18 cellular contexts compared by ENCODE assay signal in genomic region chr10:35059486-35059885, GRCh38. TPM values are rescaled to one million over a fixed set of nuclear protein-coding genes. Genes with fewer than 3 reads are reported as not detected.
A peak's percentile ranks its signal among the peaks of the same experiment; 100 is the strongest.
DNase-seq lines count a peak whose midpoint lies in the region; ATAC-seq, FAIRE-seq and TF ChIP-seq lines count a peak whose summit lies in the region.
"Had no signal": no experiment of that assay in that cellular context is flagged by ENCODE, and none has a peak within 500 bp of the region (broad histone marks: within the 10 kb centered on the region; RNA-seq: fewer than 3 reads in every experiment).

No MANE protein-coding gene starts in this region.

- peaks cover 24% of the 10 kb centered on the region for H3F3A ChIP-seq in smooth muscle cell (ENCODE audit: low read depth)

- no peak overlapping the region for H3K14ac ChIP-seq in IMR-90 (replicated peaks; ENCODE audit: low read depth, low read length)

- H4K91ac ChIP-seq in IMR-90 (ENCODE audit: insufficient read depth, low read depth, low read length) = no peak overlapping the region

- TF ChIP-seq RAD21 in IMR-90 (IDR thresholded peaks at IDR 0.05; ENCODE audit: low read length) = no peak

- no peak overlapping the region for H2AK5ac ChIP-seq in IMR-90 (ENCODE audit: low read depth, low read length)
- H2AK5ac ChIP-seq in mesendoderm (ENCODE audit: low read length) = no peak overlapping the region

- H2BK15ac ChIP-seq in IMR-90 (ENCODE audit: low read depth, low read length) (0 out of 3 replicates have a peak overlapping the region, but pooled peaks have one; percentile 13), mesendoderm (replicated peaks; ENCODE audit: low read depth) (no peak overlapping the region)

- FAIRE-seq in D721Med (lab: Jason Lieb, UNC) = peak; percentile 11
- peak; percentile 42 for FAIRE-seq in endothelial cell of umbilical vein (lab: Jason Lieb, UNC)
- FAIRE-seq: GM12878, H1 had no signal

- H3K9me3 ChIP-seq in IMR-90 (ENCODE audit: control insufficient read depth, insufficient read depth, low read length) (no peaks in the 10 kb centered on the region), endothelial cell of umbilical vein (replicated peaks; ENCODE audit: control insufficient read depth, insufficient read depth, low read length) (no peaks in the 10 kb centered on the region), smooth muscle cell (replicated peaks; ENCODE audit: low read depth) (no peaks in the 10 kb centered on the region)

- H3K23ac ChIP-seq in IMR-90 (ENCODE audit: low read depth, low read length) = no peak overlapping the region
- H3K23ac ChIP-seq in mesendoderm (ENCODE audit: low read length) = no peak overlapping the region

- H3K4me1 ChIP-seq in IMR-90 (ENCODE audit: control insufficient read depth, insufficient read depth, low read length) = peaks cover 13% of the 10 kb centered on the region
- peaks cover 43% of the 10 kb centered on the region for H3K4me1 ChIP-seq in endothelial cell of umbilical vein (ENCODE audit: control insufficient read depth, extremely low read depth, insufficient read depth, low read length)
- H3K4me1 ChIP-seq in smooth muscle cell (ENCODE audit: low read depth) = peaks cover 14% of the 10 kb centered on the region
- H3K4me1 ChIP-seq in mesendoderm (ENCODE audit: control insufficient read depth, low read depth, low read length) = no peaks in the 10 kb centered on the region

- CTCF ChIA-PET in IMR-90 (lab: Yijun Ruan, JAX) (interaction anchor here (0.6 kb wide), 1 partner anchor 18 kb away, joined by 3 read pairs; no protein-coding TSS in a partner anchor), endothelial cell of umbilical vein (lab: Charles Lee) (interaction anchor here (1.2 to 1.4 kb wide), 2 partner anchors 10 to 31 kb away, joined by 4 read pairs; partner anchors contain the start of gene CUL2)

- H3K18ac ChIP-seq in IMR-90 (ENCODE audit: low read depth, low read length) = no peak overlapping the region
- no peak overlapping the region for H3K18ac ChIP-seq in mesendoderm (ENCODE audit: low read length)

- H3K56ac ChIP-seq in IMR-90 (ENCODE audit: extremely low read depth, insufficient read depth, low read length) (no peak overlapping the region), mesendoderm (ENCODE audit: low read length) (no peak overlapping the region)

- POLR2A ChIA-PET in IMR-90 (lab: Charles Lee; ENCODE audit: unreplicated experiment) = no interaction called here
- POLR2A ChIA-PET in endothelial cell of umbilical vein (lab: Charles Lee) = no interaction called here

- no peak for TF ChIP-seq CTCF in D721Med (IDR thresholded peaks at IDR 0.05; ENCODE audit: insufficient read depth, missing control alignments)
- TF ChIP-seq CTCF in IMR-90 (conservative IDR thresholded peaks at IDR 0.05; ENCODE audit: low read depth, low read length) = no peak
- TF ChIP-seq CTCF in endothelial cell of umbilical vein (IDR thresholded peaks at IDR 0.05; ENCODE audit: extremely low read depth in 1 of 2, insufficient read depth in 1 of 2, low read depth in 1 of 2, low read length in 2 of 2) = no peak
- no peak for TF ChIP-seq CTCF in smooth muscle cell (IDR thresholded peaks at IDR 0.05; ENCODE audit: borderline replicate concordance, insufficient read depth, poor library complexity, severe bottlenecking)

- H3K4me2 ChIP-seq in IMR-90 (ENCODE audit: low read depth, low read length) = peak overlapping the region; percentile 19; the same call in 1 of the 2 replicates
- no peak overlapping the region for H3K4me2 ChIP-seq in endothelial cell of umbilical vein (ENCODE audit: insufficient read depth, low read length)
- H3K4me2 ChIP-seq in smooth muscle cell = peak overlapping the region; percentile 75
- no peak overlapping the region for H3K4me2 ChIP-seq in mesendoderm (ENCODE audit: low read length)

- H3K9ac ChIP-seq in IMR-90 (ENCODE audit: low read depth, low read length) = no peak overlapping the region
- H3K9ac ChIP-seq in endothelial cell of umbilical vein (replicated peaks; ENCODE audit: extremely low read depth, insufficient read depth, low read length) = no peak overlapping the region
- H3K9ac ChIP-seq in smooth muscle cell (ENCODE audit: low read depth) = no peak overlapping the region
- H3K9ac ChIP-seq in mesendoderm (ENCODE audit: low read length) = no peak overlapping the region

- BruUV-seq in IMR-90 (replicated peaks; lab: Mats Ljungman, UMichigan) = no TSS peak
- no TSS peak for BruUV-seq in endothelial cell of umbilical vein (replicated peaks; lab: Mats Ljungman, UMichigan)

- peaks cover 40 to 51% of the 10 kb centered on the region in 2 experiments for H3K79me1 ChIP-seq in IMR-90 (ENCODE audit: low read depth in 1 of 2, low read length in 2 of 2)
- no peaks in the 10 kb centered on the region for H3K79me1 ChIP-seq in mesendoderm (ENCODE audit: low read length)

- H4K5ac ChIP-seq in IMR-90 (ENCODE audit: low read depth, low read length) = no peak overlapping the region
- no peak overlapping the region for H4K5ac ChIP-seq in mesendoderm (ENCODE audit: low read length)

- no peak overlapping the region for H3K27ac ChIP-seq in IMR-90 (ENCODE audit: insufficient read depth, low read length)
- peak overlapping the region; percentile 97 for H3K27ac ChIP-seq in endothelial cell of umbilical vein (ENCODE audit: insufficient read depth, low read depth, low read length)
- peak overlapping the region; percentile 75 for H3K27ac ChIP-seq in smooth muscle cell (ENCODE audit: low read depth)
- no peak overlapping the region for H3K27ac ChIP-seq in mesendoderm (ENCODE audit: low read depth, low read length)

- no peak overlapping the region for H3K4me3 ChIP-seq in IMR-90 (ENCODE audit: insufficient read depth, low read depth, low read length)
- no peak overlapping the region for H3K4me3 ChIP-seq in endothelial cell of umbilical vein (replicated peaks in 1 of 3; ENCODE audit: insufficient read depth in 1 of 3, low read depth in 1 of 3, low read length in 3 of 3)
- H3K4me3 ChIP-seq in smooth muscle cell = no peak overlapping the region
- H3K4me3 ChIP-seq in mesendoderm (ENCODE audit: low read length) = no peak overlapping the region
- H3K4me3 ChIP-seq: GM12878 had no signal

- H4K20me1 ChIP-seq in IMR-90 (ENCODE audit: insufficient read depth, low read length) (peaks cover 2% of the 10 kb centered on the region; the same call in 1 of the 2 replicates), endothelial cell of umbilical vein (replicated peaks; ENCODE audit: control insufficient read depth, extremely low read depth, insufficient read depth, low read length) (no peaks in the 10 kb centered on the region), smooth muscle cell (ENCODE audit: low read depth) (no peaks in the 10 kb centered on the region)

- H3K27me3 ChIP-seq in IMR-90 (ENCODE audit: control insufficient read depth, insufficient read depth, low read length) = no peaks in the 10 kb centered on the region
- H3K27me3 ChIP-seq in endothelial cell of umbilical vein (ENCODE audit: control insufficient read depth in 2 of 2, insufficient read depth in 2 of 2, low read length in 2 of 2) = no peaks in the 10 kb centered on the region
- no peaks in the 10 kb centered on the region for H3K27me3 ChIP-seq in smooth muscle cell (ENCODE audit: low read depth)
- H3K27me3 ChIP-seq in mesendoderm (ENCODE audit: insufficient read depth, low read length, poor library complexity) = no peaks in the 10 kb centered on the region

- H3K36me3 ChIP-seq in IMR-90 (ENCODE audit: control insufficient read depth, insufficient read depth, low read length) = peaks cover 10% of the 10 kb centered on the region
- H3K36me3 ChIP-seq in endothelial cell of umbilical vein (ENCODE audit: control insufficient read depth in 2 of 2, extremely low read depth in 1 of 2, insufficient read depth in 2 of 2, low read length in 2 of 2) = peaks cover 2 to 4% of the 10 kb centered on the region in 2 experiments
- H3K36me3 ChIP-seq in smooth muscle cell (ENCODE audit: low read depth) = no peaks in the 10 kb centered on the region
- H3K36me3 ChIP-seq in mesendoderm (ENCODE audit: control insufficient read depth, insufficient read depth, low read length) = no peaks in the 10 kb centered on the region

- no peak overlapping the region for H2AK9ac ChIP-seq in IMR-90 (replicated peaks; ENCODE audit: low read depth, low read length, poor library complexity)

- DNase-seq in D721Med (ENCODE audit: insufficient read length, low spot score) (no peak), IMR-90 (peak; percentile 53), endothelial cell of umbilical vein (ENCODE audit: low read depth, low spot score) (no peak), smooth muscle cell (lab: John Stamatoyannopoulos, UW; ENCODE audit: unreplicated experiment) (no peak), mesendoderm (no peak), COR-L47 (lab: John Stamatoyannopoulos, UW) (no peak), NCI-H510A (lab: John Stamatoyannopoulos, UW) (no peak)
- DNase-seq: AML-193, GF-D8, NCI-H1417, NCI-H187 treated with DMSO at 0.1 percent for 48 hours, NCI-H2227 treated with DMSO at 0.1 percent for 48 hours, NCI-H524, RPMI8226, SIG-M5 had no signal

- intact Hi-C loops in IMR-90 (cut with micrococcal nuclease) = no loop called here
- intact Hi-C loops in endothelial cell of umbilical vein (cut with micrococcal nuclease) = loop anchor here (2.0 kb wide), 1 partner anchor 19 kb away; no protein-coding TSS in a partner anchor

- no peak for ATAC-seq in IMR-90 (ENCODE audit: low read depth)
- ATAC-seq in GM19023 (IDR thresholded peaks at IDR 0.05; ENCODE audit: unreplicated experiment) = no peak
- ATAC-seq: GM12878 had no signal

- no peak overlapping the region; the same call in 1 of the 2 replicates for H2BK20ac ChIP-seq in IMR-90 (ENCODE audit: low read depth, low read length)

- H2BK5ac ChIP-seq in IMR-90 (ENCODE audit: low read depth, low read length, poor library complexity, severe bottlenecking) (peak overlapping the region; percentile 46), mesendoderm (ENCODE audit: low read length) (no peak overlapping the region)

- H2AFZ ChIP-seq in IMR-90 (replicated peaks; ENCODE audit: low read length, poor library complexity) = no peak overlapping the region
- no peak overlapping the region for H2AFZ ChIP-seq in endothelial cell of umbilical vein (ENCODE audit: low read depth, low read length)
- no peak overlapping the region for H2AFZ ChIP-seq in smooth muscle cell (ENCODE audit: low read depth)

- no peak for TF ChIP-seq POLR2A in IMR-90 (IDR thresholded peaks at IDR 0.05; ENCODE audit: low read depth, low read length)
- no peak for TF ChIP-seq POLR2A in endothelial cell of umbilical vein (IDR thresholded peaks at IDR 0.05; ENCODE audit: low read depth, low read length)

- H2BK120ac ChIP-seq in IMR-90 (ENCODE audit: low read depth, low read length) (no peak overlapping the region), mesendoderm (ENCODE audit: low read depth, low read length) (no peak overlapping the region)

- in situ Hi-C loops in IMR-90 (cut with MboI; ENCODE audit: low sequenced_read_pairs) = no loop called here

- H3K79me2 ChIP-seq in endothelial cell of umbilical vein (ENCODE audit: control insufficient read depth, insufficient read depth, low read length) = peaks cover 15% of the 10 kb centered on the region
- peaks cover 22% of the 10 kb centered on the region for H3K79me2 ChIP-seq in smooth muscle cell (ENCODE audit: low read depth)
- no peaks in the 10 kb centered on the region for H3K79me2 ChIP-seq in mesendoderm (ENCODE audit: control insufficient read depth, insufficient read depth, low read length)

- H3K9me1 ChIP-seq in IMR-90 (ENCODE audit: insufficient read depth, low read length) (peaks cover 10% of the 10 kb centered on the region), endothelial cell of umbilical vein (replicated peaks; ENCODE audit: control insufficient read depth, extremely low read depth, insufficient read depth, low read length) (no peaks in the 10 kb centered on the region)

- dilution Hi-C loops in IMR-90 (cut with HindIII; ENCODE audit: low sequenced_read_pairs, unreplicated experiment) = no loop called here
- dilution Hi-C loops in endothelial cell of umbilical vein (cut with MboI; ENCODE audit: extremely low pct_ligation_motif_present, low sequenced_read_pairs) = no loop called here

- H4K8ac ChIP-seq in IMR-90 (ENCODE audit: low read depth in 2 of 2, low read length in 2 of 2) (peak overlapping the region in 1 of 2 experiments; percentile 4; a peak in 2 of 4 replicates), mesendoderm (ENCODE audit: low read depth, low read length) (no peak overlapping the region)

- H3K4ac ChIP-seq in IMR-90 (ENCODE audit: low read depth, low read length) (no peak overlapping the region; the same call in 1 of the 2 replicates), mesendoderm (ENCODE audit: low read depth, low read length) (no peak overlapping the region)

RNA-seq across cellular contexts. Expression of gene CUL2, which starts 30.7 kb away (rescaled TPM):
- total RNA-seq in IMR-90 (2012; rRNA removed) (36.6 and 46.7 TPM in 2 replicates), endothelial cell of umbilical vein (45.3 and 47.5 TPM in 2 replicates), smooth muscle cell (38.7 and 52.5 TPM in 2 replicates)
- polyA plus RNA-seq in IMR-90 (2012; rRNA removed) (14.2 and 18.9 TPM in 2 replicates), endothelial cell of umbilical vein (8.6 and 11.6 TPM in 2 replicates), smooth muscle cell (35.9 and 39.6 TPM in 2 replicates)
- 4.8 and 7.3 TPM in 2 replicates for polyA plus RNA-seq in IMR-90 (2012; cell fraction: cytosol; rRNA removed)
- polyA plus RNA-seq in IMR-90 (2012; cell fraction: nucleus; rRNA removed; ENCODE audit: low replicate concordance) = 3.1 and 15.3 TPM in 2 replicates
- polyA plus RNA-seq in endothelial cell of umbilical vein (2011; cell fraction: cytosol; rRNA removed) = 13.7 and 14.9 TPM in 2 replicates
- polyA plus RNA-seq in endothelial cell of umbilical vein (2011; cell fraction: nucleus; rRNA removed) = 15.7 and 21.6 TPM in 2 replicates
- polyA plus RNA-seq in endothelial cell of umbilical vein (2012) = 34.2 and 46.5 TPM in 2 replicates
- polyA minus RNA-seq in endothelial cell of umbilical vein = 20.2 and 22.3 TPM in 2 replicates
- 13.7 TPM for polyA minus RNA-seq in endothelial cell of umbilical vein (2011; cell fraction: cytosol; rRNA and poly(A)+ RNA removed)
- polyA minus RNA-seq in endothelial cell of umbilical vein (2011; cell fraction: nucleus; rRNA and poly(A)+ RNA removed) = 18.3 and 19.9 TPM in 2 replicates
- polyA plus RNA-seq in mesendoderm (2013, experiment 1 of 2) = 25.5 TPM
- polyA plus RNA-seq in mesendoderm (2013, experiment 2 of 2) = 25.0 TPM

Comparison
In these comparisons a context has a peak if more than half of its experiments do, and no peak if none do; other contexts are left out.
1. H3K27ac ChIP-seq: peak in endothelial cell of umbilical vein (single experiment) and smooth muscle cell (single experiment); none in IMR-90 (single experiment) and mesendoderm (single experiment).
2. H3K4me2 ChIP-seq: peak in IMR-90 (single experiment) and smooth muscle cell (single experiment); none in endothelial cell of umbilical vein (single experiment) and mesendoderm (single experiment).